In the genomic region with DNA sequence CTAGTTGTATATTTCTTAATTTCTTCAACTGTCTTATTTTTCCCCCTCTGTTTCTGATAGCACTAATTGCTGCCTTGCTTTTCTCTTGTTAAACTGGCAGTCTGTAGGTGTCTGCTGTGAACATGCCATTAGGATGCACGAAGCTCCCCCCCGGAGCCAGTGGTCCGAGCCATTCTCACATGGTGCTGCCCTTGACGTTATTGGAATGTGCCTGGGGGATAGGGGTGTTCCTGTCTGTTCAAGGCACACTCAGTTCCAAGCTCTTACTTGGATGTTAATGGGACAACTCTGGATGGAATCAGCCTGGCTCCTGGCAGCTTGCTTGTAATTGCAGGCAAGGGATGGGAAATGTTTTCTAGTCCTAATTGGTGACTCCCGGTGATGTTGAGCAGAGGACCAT, we compare ENCODE assay signal across 1 cellular context.
TF ChIP-seq lines count a peak whose summit lies in the region.

No MANE protein-coding gene starts in this region.

TF ChIP-seq in GM23338, 12 proteins besides CTCF, POLR2A, EP300 and RAD21 (continued from another document):
- TF ChIP-seq NANOG (IDR thresholded peaks at IDR 0.05; ENCODE audit: borderline replicate concordance) (no peak), POLR2AphosphoS5 (IDR thresholded peaks at IDR 0.05; ENCODE audit: low read depth) (no peak)
